13 cellular contexts compared by ENCODE assay signal in the genomic region with DNA sequence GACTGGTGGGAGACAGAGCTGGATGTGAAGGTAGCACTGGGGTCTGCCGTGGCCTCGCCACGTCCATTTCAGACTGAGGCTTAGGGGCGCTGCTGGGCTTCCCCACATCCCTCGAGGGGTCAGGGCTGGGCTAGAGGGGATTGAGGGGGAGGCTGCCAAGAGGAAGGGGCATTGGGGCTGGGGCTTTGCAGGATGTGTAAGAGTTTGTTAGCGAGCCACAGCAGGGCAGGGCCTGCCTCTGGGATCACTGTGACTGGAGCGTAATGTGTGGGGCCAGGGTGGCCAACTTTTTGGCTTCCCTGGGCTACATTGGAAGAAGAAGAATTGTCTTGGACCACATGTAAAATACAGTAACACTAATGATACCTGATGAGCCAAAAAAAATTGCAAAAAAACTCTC. TPM values are rescaled to one million over a fixed set of nuclear protein-coding genes. Genes with fewer than 3 reads are reported as not detected.
DNase-seq lines count a peak whose midpoint lies in the region; ATAC-seq and TF ChIP-seq lines count a peak whose summit lies in the region.
"Had no signal": no experiment of that assay in that cellular context is flagged by ENCODE, and none has a peak within 500 bp of the region (broad histone marks: within the 10 kb centered on the region; RNA-seq: fewer than 3 reads in every experiment).

No MANE protein-coding gene starts in this region.

- no peak for DNase-seq in CD4-positive, CD25-positive, alpha-beta regulatory T cell
- DNase-seq in coronary artery (ENCODE audit: low spot score), result no peak
- DNase-seq in neuronal stem cell (ENCODE audit: low spot score), result no peak
- DNase-seq in NCI-H146 (lab: John Stamatoyannopoulos, UW), result no peak
- DNase-seq in NCI-H774 (lab: John Stamatoyannopoulos, UW), result no peak
- DNase-seq in activated CD4-positive, CD25-positive, alpha-beta regulatory T cell treated with anti-CD3 and anti-CD28 coated beads, Interleukin-2, amount 50 U/mL, for 72 hours, result no peak
- DNase-seq: stimulated activated CD8-positive, alpha-beta memory T cell treated with anti-CD3 and anti-CD28 coated beads, Interleukin-4, amount 100 ng/mL, for 48 hours had no signal

- H3K14ac ChIP-seq in neuronal stem cell (ENCODE audit: low read length), result no peak overlapping the region

- H2BK12ac ChIP-seq in neuronal stem cell (ENCODE audit: low read length), result no peak overlapping the region

- ATAC-seq in CD4-positive, CD25-positive, alpha-beta regulatory T cell (ENCODE audit: low read depth in 2 of 2), result no peak
- no peak for ATAC-seq in GM21423 (IDR thresholded peaks at IDR 0.05; ENCODE audit: unreplicated experiment)

- H3K27ac Mint-ChIP-seq in CD4-positive, CD25-positive, alpha-beta regulatory T cell, result peak overlapping the region; percentile 76 to 100 (median 87)

- H3K27ac ChIP-seq in CD4-positive, CD25-positive, alpha-beta regulatory T cell (ENCODE audit: insufficient read depth, low read length, poor library complexity, severe bottlenecking), result peak overlapping the region; percentile 66
- peak overlapping the region; percentile 43; the same call in 1 of the 2 replicates for H3K27ac ChIP-seq in KMS-11
- peak overlapping the region; percentile 85 to 90 for H3K27ac ChIP-seq in coronary artery
- H3K27ac ChIP-seq in neuronal stem cell (replicated peaks; ENCODE audit: low read length), result no peak overlapping the region

- no peaks in the 10 kb centered on the region for H3K9me3 ChIP-seq in CD4-positive, CD25-positive, alpha-beta regulatory T cell (ENCODE audit: control insufficient read depth in 2 of 2, low read length in 2 of 2)
- H3K9me3 ChIP-seq in neuronal stem cell (replicated peaks in 1 of 2; ENCODE audit: control insufficient read depth in 2 of 2, insufficient read depth in 1 of 2, low read depth in 1 of 2, low read length in 2 of 2), result peaks cover 0 to 8% of the 10 kb centered on the region in 2 donors

- no peak overlapping the region for H3K4me3 ChIP-seq in CD4-positive, CD25-positive, alpha-beta regulatory T cell (ENCODE audit: low read depth, low read length)
- H3K4me3 ChIP-seq in KMS-11 (IDR thresholded peaks at IDR 0.05; ENCODE audit: insufficient read depth, low read depth, low read length) (no peak overlapping the region), coronary artery (no peak overlapping the region), neuronal stem cell (ENCODE audit: low read length in 2 of 2) (no peak overlapping the region)

- no peak overlapping the region for H3K4ac ChIP-seq in neuronal stem cell (ENCODE audit: low read length)

- peak overlapping the region; percentile 43; the same call in 1 of the 2 replicates for H3K4me2 ChIP-seq in KMS-11
- no peak overlapping the region for H3K4me2 ChIP-seq in neuronal stem cell (ENCODE audit: insufficient read depth, low read length, poor library complexity, severe bottlenecking)

- H4K20me1 ChIP-seq in KMS-11 (ENCODE audit: insufficient read depth), result no peaks in the 10 kb centered on the region

- H4K91ac ChIP-seq in neuronal stem cell (ENCODE audit: low read depth, low read length, poor library complexity), result no peak overlapping the region

- H2AFZ ChIP-seq in KMS-11 (ENCODE audit: low read depth) (no peak overlapping the region), neuronal stem cell (ENCODE audit: low read length) (no peak overlapping the region)

- no peak overlapping the region for H3K23ac ChIP-seq in neuronal stem cell (ENCODE audit: low read depth, low read length, poor library complexity)

- H3K9me3 Mint-ChIP-seq in CD4-positive, CD25-positive, alpha-beta regulatory T cell, result peaks cover 0 to 3% (median 0%) of the 10 kb centered on the region in 7 donors

- no peak overlapping the region for H3K18ac ChIP-seq in neuronal stem cell (ENCODE audit: low read length)

- H3K36me3 Mint-ChIP-seq in CD4-positive, CD25-positive, alpha-beta regulatory T cell, result peaks cover 3% of the 10 kb centered on the region

- H2AK5ac ChIP-seq in neuronal stem cell (ENCODE audit: low read depth, low read length), result peak overlapping the region; percentile 1

- peak overlapping the region; percentile 78 to 83 (median 80) for H3K4me3 Mint-ChIP-seq in CD4-positive, CD25-positive, alpha-beta regulatory T cell

- no peak overlapping the region for H2BK15ac ChIP-seq in neuronal stem cell (ENCODE audit: low read length)

- peak overlapping the region; percentile 75 for H2BK5ac ChIP-seq in neuronal stem cell (ENCODE audit: low read length)

- peaks cover 18% of the 10 kb centered on the region for H3K4me1 ChIP-seq in CD4-positive, CD25-positive, alpha-beta regulatory T cell (ENCODE audit: control insufficient read depth, insufficient read depth, low read length, poor library complexity, severe bottlenecking)
- H3K4me1 ChIP-seq in KMS-11 (ENCODE audit: low read depth, poor library complexity, severe bottlenecking) (peaks cover 15% of the 10 kb centered on the region), neuronal stem cell (ENCODE audit: control insufficient read depth in 2 of 2, insufficient read depth in 1 of 2, low read depth in 1 of 2, low read length in 2 of 2) (peaks cover 0 to 9% of the 10 kb centered on the region in 2 donors)

- H3K79me1 ChIP-seq in neuronal stem cell (ENCODE audit: low read depth, low read length), result peaks cover 49% of the 10 kb centered on the region

- H4K8ac ChIP-seq in neuronal stem cell (ENCODE audit: low read depth, low read length), result no peak overlapping the region

- no CpG with 5 or more reads among the region's 7 CpGs for WGBS in neuronal stem cell (ENCODE audit: extremely low coverage in 2 of 2, insufficient read length in 2 of 2, insufficient replicate concordance in 1 of 2), 2 donors

- H3K27me3 ChIP-seq in CD4-positive, CD25-positive, alpha-beta regulatory T cell (ENCODE audit: control insufficient read depth, insufficient read depth, low read length), result no peaks in the 10 kb centered on the region
- no peaks in the 10 kb centered on the region for H3K27me3 ChIP-seq in KMS-11 (ENCODE audit: insufficient read depth, low read depth)
- no peaks in the 10 kb centered on the region for H3K27me3 ChIP-seq in neuronal stem cell (ENCODE audit: control insufficient read depth in 3 of 3, insufficient read depth in 3 of 3, low read depth in 1 of 3, low read length in 3 of 3)

- H3K27me3 Mint-ChIP-seq in CD4-positive, CD25-positive, alpha-beta regulatory T cell, result no peaks in the 10 kb centered on the region

- H3K36me3 ChIP-seq in CD4-positive, CD25-positive, alpha-beta regulatory T cell (ENCODE audit: control insufficient read depth, insufficient read depth, low read length), result no peaks in the 10 kb centered on the region
- H3K36me3 ChIP-seq in KMS-11 (ENCODE audit: insufficient read depth) (no peaks in the 10 kb centered on the region), neuronal stem cell (replicated peaks in 1 of 2; ENCODE audit: control insufficient read depth in 2 of 2, insufficient read depth in 2 of 2, low read length in 2 of 2) (peaks cover 35 to 79% of the 10 kb centered on the region in 2 donors)

- no peak overlapping the region for H2BK120ac ChIP-seq in neuronal stem cell (ENCODE audit: low read depth, low read length)

- H3K4me1 Mint-ChIP-seq in CD4-positive, CD25-positive, alpha-beta regulatory T cell, result peaks cover 0 to 35% (median 18%) of the 10 kb centered on the region in 4 donors

- H3K9ac ChIP-seq in KMS-11 (no peak overlapping the region), neuronal stem cell (ENCODE audit: low read depth, low read length, poor library complexity) (peak overlapping the region; percentile 30)

- TF ChIP-seq CTCF in KMS-11 (conservative IDR thresholded peaks at IDR 0.05; ENCODE audit: low read depth, low read length) (no peak), coronary artery (IDR thresholded peaks at IDR 0.05) (no peak)

- no peaks in the 10 kb centered on the region; the same call in 1 of the 2 replicates for H3K79me2 ChIP-seq in KMS-11 (ENCODE audit: insufficient read depth, low read depth)

RNA-seq across cellular contexts. Expression of a gene that starts 14.1 kb away (rescaled TPM):
- total RNA-seq in CD4-positive, CD25-positive, alpha-beta regulatory T cell, result 14.4 TPM
- polyA plus RNA-seq in CD4-positive, CD25-positive, alpha-beta regulatory T cell, result 1 to 10 TPM in 2 of 4 donors, under 1 TPM in 2; 0.63 to 1.4 (median 0.99) TPM
- 61.6 TPM for polyA plus RNA-seq in neuronal stem cell (2013, experiment 1 of 2)
- polyA plus RNA-seq in neuronal stem cell (2013, experiment 2 of 2), result 65.4 TPM

RNA-seq across cellular contexts. Expression of a gene that starts 22.8 kb away (rescaled TPM):
- 0.86 TPM for total RNA-seq in CD4-positive, CD25-positive, alpha-beta regulatory T cell
- 1 to 10 TPM in 1 of 4 donors, under 1 TPM in 2, not detected in 1; 0.21 to 1.2 (median 0.48) TPM for polyA plus RNA-seq in CD4-positive, CD25-positive, alpha-beta regulatory T cell
- polyA plus RNA-seq in neuronal stem cell (2013, experiment 1 of 2), result 0.29 TPM
- polyA plus RNA-seq in neuronal stem cell (2013, experiment 2 of 2), result 0.39 TPM
- total RNA-seq: sciatic nerve had no signal

RNA-seq across cellular contexts. Expression of a gene that starts 26.9 kb away (rescaled TPM):
- 266 TPM for total RNA-seq in CD4-positive, CD25-positive, alpha-beta regulatory T cell
- polyA plus RNA-seq in CD4-positive, CD25-positive, alpha-beta regulatory T cell, result 100 to 1,000 TPM; 249 to 283 (median 267) TPM
- 52.8 TPM for polyA plus RNA-seq in neuronal stem cell (2013, experiment 1 of 2)
- polyA plus RNA-seq in neuronal stem cell (2013, experiment 2 of 2), result 52.4 TPM

RNA-seq across cellular contexts. Expression of a gene that starts 44.2 kb away (rescaled TPM):
- total RNA-seq in CD4-positive, CD25-positive, alpha-beta regulatory T cell, result 23.8 TPM
- polyA plus RNA-seq in CD4-positive, CD25-positive, alpha-beta regulatory T cell, result 10 to 100 TPM; 55.4 to 71.1 (median 64.9) TPM
- 42.0 TPM for polyA plus RNA-seq in neuronal stem cell (2013, experiment 1 of 2)
- polyA plus RNA-seq in neuronal stem cell (2013, experiment 2 of 2), result 41.4 TPM

RNA-seq across cellular contexts. Expression of a gene that starts 46.6 kb away (rescaled TPM):
- total RNA-seq in CD4-positive, CD25-positive, alpha-beta regulatory T cell, result not detected
- not detected for polyA plus RNA-seq in CD4-positive, CD25-positive, alpha-beta regulatory T cell
- polyA plus RNA-seq in neuronal stem cell (2013, experiment 1 of 2), result not detected
- not detected for polyA plus RNA-seq in neuronal stem cell (2013, experiment 2 of 2)
- total RNA-seq: kidney epithelial cell; sciatic nerve; T-helper 2 cell treated with Interferon-gamma antibody and Interleukin-4, amounts not matched to agents 100 ng/mL and 5 ng/mL, for 36 hours had no signal
- polyA plus RNA-seq: esophagus had no signal
